In the genomic region with DNA sequence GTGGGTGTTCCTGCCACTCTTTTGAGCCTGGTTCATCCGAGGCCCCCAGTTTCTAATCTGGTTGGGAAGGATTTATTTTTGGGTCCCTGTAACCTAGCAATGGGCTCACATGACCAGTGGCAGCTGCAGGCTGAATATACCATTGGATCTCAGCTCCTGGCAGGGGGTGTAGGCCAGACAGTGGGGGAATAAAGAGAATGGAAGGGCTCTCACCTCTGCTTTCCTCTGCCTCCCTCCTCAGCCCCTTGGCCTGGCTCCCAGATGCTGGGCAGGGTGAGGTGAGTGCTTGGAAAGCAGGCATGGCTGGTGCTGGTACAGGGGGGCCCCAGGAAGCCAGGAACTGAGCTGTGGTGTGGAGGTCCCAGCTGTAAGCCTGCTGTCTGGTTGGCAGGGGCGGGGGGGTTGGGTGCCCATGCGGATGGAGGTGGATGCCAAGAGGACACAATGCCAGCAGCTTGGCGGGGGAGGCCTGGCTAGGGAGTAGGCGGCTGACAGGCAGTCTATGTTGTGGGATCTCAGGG, we compare ENCODE assay signal across 13 cellular contexts. TPM values are rescaled to one million over a fixed set of nuclear protein-coding genes. Genes with fewer than 3 reads are reported as not detected.
A peak's percentile ranks its signal among the peaks of the same experiment; 100 is the strongest.
DNase-seq lines count a peak whose midpoint lies in the region; ATAC-seq and TF ChIP-seq lines count a peak whose summit lies in the region.
"Had no signal": no experiment of that assay in that cellular context is flagged by ENCODE, and none has a peak within 500 bp of the region (broad histone marks: within the 10 kb centered on the region; RNA-seq: fewer than 3 reads in every experiment).

No MANE protein-coding gene starts in this region.

- H3K9me2 ChIP-seq in PC-9 (ENCODE audit: insufficient read depth) = peaks cover 4% of the 10 kb centered on the region; the same call in 1 of the 2 replicates

- TF ChIP-seq CTCF in osteoblast (IDR thresholded peaks at IDR 0.05; ENCODE audit: extremely low read depth, low read depth, low read length) = no peak
- TF ChIP-seq CTCF in BE2C (IDR thresholded peaks at IDR 0.05; ENCODE audit: low read depth, low read length) = no peak
- TF ChIP-seq CTCF in PC-9 (conservative IDR thresholded peaks at IDR 0.05) = no peak

- DNase-seq in DMS 273 (lab: John Stamatoyannopoulos, UW; ENCODE audit: unreplicated experiment) (peak; percentile 91), NCI-H2196 treated with DMSO at 0.1 percent for 48 hours (lab: John Stamatoyannopoulos, UW; ENCODE audit: unreplicated experiment) (peak; percentile 87), head of caudate nucleus (peak; percentile 45 to 92 (median 74)), osteoblast (ENCODE audit: insufficient read length, low spot score, missing footprints) (peak; percentile 63), BE2C (no peak), T-helper 1 cell (no peak), PC-9 (no peak)
- DNase-seq: naive B cell, T-helper 17 cell had no signal

- H3K27ac ChIP-seq in osteoblast (ENCODE audit: low read depth, low read length) (no peak overlapping the region), PC-9 (no peak overlapping the region)
- H3K27ac ChIP-seq: KMS-11 had no signal

- no TSS peak for BruUV-seq in PC-9 (replicated peaks; lab: Mats Ljungman, UMichigan)

- no peaks in the 10 kb centered on the region for H3K36me3 ChIP-seq in osteoblast (ENCODE audit: insufficient read depth, low read length)
- H3K36me3 ChIP-seq in BE2C = no peaks in the 10 kb centered on the region
- H3K36me3 ChIP-seq in PC-9 (ENCODE audit: low read depth) = no peaks in the 10 kb centered on the region

- POLR2A ChIA-PET in PC-9 (lab: Charles Lee; ENCODE audit: unreplicated experiment) = no interaction called here

- H3K4me3 ChIP-seq in osteoblast (ENCODE audit: insufficient read depth, low read length) = no peak overlapping the region
- H3K4me3 ChIP-seq in BE2C (ENCODE audit: low read depth, low read length) = no peak overlapping the region
- H3K4me3 ChIP-seq in PC-9 = no peak overlapping the region

- H3K79me2 ChIP-seq in osteoblast (ENCODE audit: insufficient read depth, low read length) = no peaks in the 10 kb centered on the region
- H3K79me2 ChIP-seq in PC-9 (ENCODE audit: low read depth) = no peaks in the 10 kb centered on the region

- H3F3A ChIP-seq in PC-9 (ENCODE audit: insufficient read depth, low read depth) = peaks cover 5% of the 10 kb centered on the region; the same call in 1 of the 2 replicates

- intact Hi-C loops in head of caudate nucleus (cut with DNase I) = loop anchor here (10.0 kb wide), 1 partner anchor 261 kb away; no protein-coding TSS in a partner anchor
- intact Hi-C loops in PC-9 (cut with micrococcal nuclease; ENCODE audit: unreplicated experiment) = no loop called here

- H3K4me2 ChIP-seq in osteoblast (ENCODE audit: insufficient read depth, low read length) = no peak overlapping the region
- H3K4me2 ChIP-seq in PC-9 = no peak overlapping the region
- H3K4me2 ChIP-seq: KMS-11 had no signal

- H4K20me1 ChIP-seq in osteoblast (ENCODE audit: insufficient read depth, low read length) (no peaks in the 10 kb centered on the region), PC-9 (ENCODE audit: insufficient read depth) (no peaks in the 10 kb centered on the region)

- no peaks in the 10 kb centered on the region for H3K9me3 ChIP-seq in osteoblast (ENCODE audit: low read depth, low read length)
- H3K9me3 ChIP-seq in BE2C = no peaks in the 10 kb centered on the region
- H3K9me3 ChIP-seq in PC-9 (ENCODE audit: insufficient read depth, low read depth) = no peaks in the 10 kb centered on the region

- H3K27me3 ChIP-seq in osteoblast (ENCODE audit: insufficient read depth, low read length) (no peaks in the 10 kb centered on the region), BE2C (no peaks in the 10 kb centered on the region; the same call in 1 of the 2 replicates), PC-9 (ENCODE audit: insufficient read depth, low read depth) (peaks cover 18% of the 10 kb centered on the region)

- ATAC-seq in GM18511 (IDR thresholded peaks at IDR 0.05; ENCODE audit: unreplicated experiment) = no peak
- ATAC-seq: T-helper 17 cell had no signal

- peaks cover 10% of the 10 kb centered on the region for H3K4me1 ChIP-seq in osteoblast (ENCODE audit: insufficient read depth, low read length)
- H3K4me1 ChIP-seq in BE2C = peaks cover 5% of the 10 kb centered on the region
- H3K4me1 ChIP-seq in PC-9 (replicated peaks; ENCODE audit: insufficient read depth) = no peaks in the 10 kb centered on the region

- CTCF ChIA-PET in PC-9 (lab: Charles Lee) = interaction anchor here (0.6 kb wide), 1 partner anchor 567 kb away, joined by 4 read pairs; no protein-coding TSS in a partner anchor

- no peak overlapping the region for H2AFZ ChIP-seq in osteoblast (ENCODE audit: low read length)
- no peak overlapping the region for H2AFZ ChIP-seq in PC-9

RNA-seq across cellular contexts. Expression of gene GPR61, which starts 3.6 kb away (rescaled TPM):
- total RNA-seq in osteoblast (not detected in 2 replicates), PC-9 (2021) (not detected in 2 replicates)
- 1.1 TPM for polyA plus RNA-seq in BE2C (2012; ENCODE audit: insufficient read depth, insufficient read length, low read depth)
- total RNA-seq: endothelial cell of umbilical vein had no signal
- polyA plus RNA-seq: adipose tissue, endothelial cell of umbilical vein had no signal

RNA-seq across cellular contexts. Expression of gene GNAI3, which starts 12.4 kb away (rescaled TPM):
- 14.1 and 15.0 TPM in 2 replicates for total RNA-seq in osteoblast
- 8.0 TPM for polyA plus RNA-seq in BE2C (2012; ENCODE audit: insufficient read depth, insufficient read length, low read depth)
- total RNA-seq in PC-9 (2021) = 7.6 and 10.0 TPM in 2 replicates

RNA-seq across cellular contexts. Expression of gene AMIGO1, which starts 26.5 kb away (rescaled TPM):
- total RNA-seq in osteoblast (2.1 and 2.5 TPM in 2 replicates), PC-9 (2021) (4.1 and 4.2 TPM in 2 replicates)
- 1.1 TPM for polyA plus RNA-seq in BE2C (2012; ENCODE audit: insufficient read depth, insufficient read length, low read depth)

RNA-seq across cellular contexts. Expression of gene CYB561D1, which starts 42.1 kb away (rescaled TPM):
- 6.5 and 10.5 TPM in 2 replicates for total RNA-seq in osteoblast
- 10.3 TPM for polyA plus RNA-seq in BE2C (2012; ENCODE audit: insufficient read depth, insufficient read length, low read depth)
- 11.6 and 11.7 TPM in 2 replicates for total RNA-seq in PC-9 (2021)

RNA-seq across cellular contexts. Expression of gene ATXN7L2, which starts 52.3 kb away (rescaled TPM):
- total RNA-seq in osteoblast (1.8 and 3.5 TPM in 2 replicates), PC-9 (2021) (4.7 and 5.7 TPM in 2 replicates)
- polyA plus RNA-seq in BE2C (2012; ENCODE audit: insufficient read depth, insufficient read length, low read depth) = 68.4 TPM

Comparison
In these comparisons a context has a peak if more than half of its experiments do, and no peak if none do; other contexts are left out.
1. DNase-seq: peak in DMS 273 (single experiment), NCI-H2196 treated with DMSO at 0.1 percent for 48 hours (single experiment), head of caudate nucleus (42 of 42) and osteoblast (single experiment); none in BE2C (single experiment), T-helper 1 cell (0 of 5) and PC-9 (0 of 2).